Comparison of ENCODE assay signal across 17 cellular contexts in genomic region chr17:33888455-33888854, GRCh38.
"Had no signal": no experiment of that assay in that cellular context is flagged by ENCODE, and none has a peak within 500 bp of the region (broad histone marks: within the 10 kb centered on the region; RNA-seq: fewer than 3 reads in every experiment).

No MANE protein-coding gene starts in this region.

- DNase-seq: activated naive CD8-positive, alpha-beta T cell treated with anti-CD3 and anti-CD28 coated beads, Interleukin-2, amount 10 ng/mL, durations not matched to agents 7 days and 5 days; activated T-cell treated with anti-CD3 and anti-CD28 coated beads, Interleukin-2, amount 50 U/mL, for 48 hours; anterior cingulate cortex; dorsolateral prefrontal cortex; esophagus squamous epithelium; foreskin melanocyte; heart left ventricle; kidney; left ventricle myocardium superior; mesenchymal stem cell; occipital lobe; right lobe of liver; stimulated activated CD4-positive, alpha-beta T cell treated with anti-CD3 and anti-CD28 coated beads, Interleukin-2, amount 100 ng/mL, for 24 hours; stimulated activated naive B cell treated with anti-CD40 and anti-IgM and Interleukin-4, amounts not matched to agents 10 μg/mL and 1 μg/mL and 100 μg/mL, for 72 hours; substantia nigra; T-helper 17 cell had no signal

- H3K9me3 ChIP-seq: esophagus squamous epithelium, heart left ventricle, right lobe of liver had no signal

- ATAC-seq: activated CD4-positive, CD25-positive, alpha-beta regulatory T cell treated with anti-CD3 and anti-CD28 coated beads, Interleukin-2, amount 50 U/mL, for 24 hours; heart left ventricle; left ventricle myocardium superior; right lobe of liver; stimulated activated naive B cell treated with anti-CD40 and anti-IgM and Interleukin-4, amounts not matched to agents 10 μg/mL and 1 μg/mL and 100 μg/mL, for 72 hours; T-helper 17 cell had no signal

- H3K27ac ChIP-seq: dorsolateral prefrontal cortex, esophagus squamous epithelium, heart left ventricle, right lobe of liver had no signal

- H3K36me3 ChIP-seq: esophagus squamous epithelium, heart left ventricle, right lobe of liver had no signal

- H3K4me3 ChIP-seq: dorsolateral prefrontal cortex, esophagus squamous epithelium, heart left ventricle, right lobe of liver had no signal

- H3K27me3 ChIP-seq: right lobe of liver had no signal

- H3K4me1 ChIP-seq: esophagus squamous epithelium, heart left ventricle, right lobe of liver had no signal
